Comparison of ENCODE assay signal across 18 cellular contexts in the genomic region with DNA sequence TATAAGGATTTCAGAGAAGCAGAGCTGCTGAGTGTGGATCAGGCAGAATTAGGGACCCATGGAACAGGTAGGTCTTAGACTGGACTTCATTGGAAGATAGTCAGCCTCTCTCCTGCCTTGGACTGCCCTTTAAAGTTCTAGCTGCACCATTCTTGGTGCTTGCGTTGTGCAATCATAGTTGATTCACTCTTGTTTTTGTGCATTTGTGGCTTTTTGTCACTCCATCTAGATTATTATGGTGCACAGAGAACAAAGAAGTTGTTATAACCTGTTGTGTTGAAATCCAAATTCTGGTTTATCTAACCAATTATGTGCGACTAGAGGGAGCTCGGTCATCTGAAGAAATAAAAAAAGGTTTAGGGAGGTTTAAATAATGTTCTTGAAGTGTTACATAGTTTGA. TPM values are rescaled to one million over a fixed set of nuclear protein-coding genes. Genes with fewer than 3 reads are reported as not detected.
DNase-seq lines count a peak whose midpoint lies in the region; ATAC-seq, FAIRE-seq and TF ChIP-seq lines count a peak whose summit lies in the region.
"Had no signal": no experiment of that assay in that cellular context is flagged by ENCODE, and none has a peak within 500 bp of the region (broad histone marks: within the 10 kb centered on the region; RNA-seq: fewer than 3 reads in every experiment).

No MANE protein-coding gene starts in this region.

- no peak overlapping the region for H3K23ac ChIP-seq in mesenchymal stem cell (ENCODE audit: low read length in 2 of 2)

- H3K79me2 ChIP-seq in HepG2 (ENCODE audit: insufficient read depth, low read length), result no peaks in the 10 kb centered on the region

- no peak for TF ChIP-seq RAD21 in HepG2 (CRISPR knock-in tag; IDR thresholded peaks at IDR 0.05)

- FAIRE-seq in HepG2 (lab: Jason Lieb, UNC), result no peak

- H3K27ac ChIP-seq in HepG2 (ENCODE audit: extremely low read length, insufficient read depth, low read length) (no peak overlapping the region), right lobe of liver (no peak overlapping the region), mesenchymal stem cell (ENCODE audit: low read length, poor library complexity, severe bottlenecking) (no peak overlapping the region), heart right ventricle (no peak overlapping the region)
- H3K27ac ChIP-seq in CD8-positive, alpha-beta memory T cell (ENCODE audit: low read depth, low read length), result no peak overlapping the region
- H3K27ac ChIP-seq: SJCRH30 had no signal

- TF ChIP-seq EP300 in HepG2 (IDR thresholded peaks at IDR 0.05; ENCODE audit: low read depth in 2 of 2, low read length in 2 of 2) (no peak), HepG2 (CRISPR knock-in tag; IDR thresholded peaks at IDR 0.05; ENCODE audit: borderline replicate concordance) (no peak)

- H3K9me3 Mint-ChIP-seq in CD8-positive, alpha-beta memory T cell, result no peaks in the 10 kb centered on the region
- H3K9me3 Mint-ChIP-seq: activated B cell treated with CpG ODN at 0.5 μM for 24 hours; CD8-positive, alpha-beta T cell had no signal

- no peak overlapping the region for H2BK5ac ChIP-seq in mesenchymal stem cell (ENCODE audit: low read depth, low read length, poor library complexity, severe bottlenecking)

- 99% methylated on average over 3 of the region's 3 CpGs for WGBS in HepG2 (ENCODE audit: low lambda C conversion rate)
- WGBS in right lobe of liver (ENCODE audit: insufficient coverage, low coverage, low lambda C conversion rate, missing lambda C conversion rate), result 91% methylated on average over 3 of the region's 3 CpGs
- 94% methylated on average over 3 of the region's 3 CpGs for whole genome bisulfite sequencing in mesenchymal stem cell
- 94 to 96% methylated on average over 3 of the region's 3 CpGs for WGBS in heart right ventricle, 2 donors

- POLR2A ChIA-PET in HepG2 (lab: Yijun Ruan, JAX), result no interaction called here
- POLR2A ChIA-PET in CD8-positive, alpha-beta memory T cell (lab: Charles Lee), result no interaction called here

- H3K4me1 ChIP-seq in HepG2 (ENCODE audit: insufficient read depth, low read length) (peaks cover 21% of the 10 kb centered on the region), right lobe of liver (no peaks in the 10 kb centered on the region), mesenchymal stem cell (ENCODE audit: control insufficient read depth, insufficient read depth, low read depth, low read length) (peaks cover 2% of the 10 kb centered on the region), heart right ventricle (peaks cover 0 to 7% (median 0%) of the 10 kb centered on the region in 9 donors)
- no peaks in the 10 kb centered on the region for H3K4me1 ChIP-seq in CD8-positive, alpha-beta memory T cell (ENCODE audit: insufficient read depth, low read length)
- H3K4me1 ChIP-seq: SJCRH30 had no signal

- no peak overlapping the region for H4K91ac ChIP-seq in mesenchymal stem cell (ENCODE audit: low read length)

- H4K8ac ChIP-seq in mesenchymal stem cell (ENCODE audit: low read length), result no peak overlapping the region

- no peak overlapping the region for H3K4ac ChIP-seq in mesenchymal stem cell (ENCODE audit: low read depth in 1 of 2, low read length in 2 of 2)

- CTCF ChIA-PET in HepG2 (lab: Yijun Ruan, JAX; ENCODE audit: low intra/inter-chr PET ratio, low total read pairs), result no interaction called here
- CTCF ChIA-PET in CD8-positive, alpha-beta memory T cell (lab: Charles Lee), result interaction anchor here (0.9 to 2.8 kb wide), 2 partner anchors 56 to 86 kb away, joined by 6 to 9 read pairs; no protein-coding TSS in a partner anchor

- H3K27me3 Mint-ChIP-seq in CD8-positive, alpha-beta memory T cell, result no peaks in the 10 kb centered on the region
- H3K27me3 Mint-ChIP-seq: activated B cell treated with CpG ODN at 0.5 μM for 24 hours had no signal

- H3K9ac ChIP-seq in HepG2 (ENCODE audit: insufficient read depth, low read depth, low read length) (no peak overlapping the region), mesenchymal stem cell (ENCODE audit: low read length) (no peak overlapping the region)

- no TSS peak for BruUV-seq in HepG2 (replicated peaks; lab: Mats Ljungman, UMichigan)

- H3K4me2 ChIP-seq in HepG2 (ENCODE audit: low read depth, low read length), result no peak overlapping the region
- no peak overlapping the region for H3K4me2 ChIP-seq in mesenchymal stem cell (ENCODE audit: low read length, poor library complexity, severe bottlenecking)

- peaks cover 37% of the 10 kb centered on the region for H3K79me1 ChIP-seq in mesenchymal stem cell (replicated peaks; ENCODE audit: low read length, poor library complexity, severe bottlenecking)

- H3K9me3 ChIP-seq in HepG2 (ENCODE audit: low read length) (no peaks in the 10 kb centered on the region), right lobe of liver (no peaks in the 10 kb centered on the region), mesenchymal stem cell (ENCODE audit: control insufficient read depth, low read length) (no peaks in the 10 kb centered on the region), heart right ventricle (no peaks in the 10 kb centered on the region)
- H3K9me3 ChIP-seq in CD8-positive, alpha-beta memory T cell (ENCODE audit: low read length), result no peaks in the 10 kb centered on the region
- H3K9me3 ChIP-seq: SJCRH30 had no signal

- peaks cover under 1 to 13% (median 6%) of the 10 kb centered on the region in 3 donors for H3K4me1 Mint-ChIP-seq in CD8-positive, alpha-beta memory T cell

- H2BK12ac ChIP-seq in mesenchymal stem cell (ENCODE audit: low read length in 2 of 2), result no peak overlapping the region

- no peak for ATAC-seq in HepG2
- no peak for ATAC-seq in right lobe of liver
- no peak for ATAC-seq in heart right ventricle
- ATAC-seq: CD8-positive, alpha-beta T cell; left lobe of liver had no signal

- H3K27ac Mint-ChIP-seq in CD8-positive, alpha-beta memory T cell, result peak overlapping the region in 1 of 8 donors; percentile 10
- H3K27ac Mint-ChIP-seq: activated B cell treated with CpG ODN at 0.5 μM for 24 hours had no signal

- H3K4me3 ChIP-seq in HepG2 (replicated peaks in 1 of 3; ENCODE audit: insufficient read depth in 1 of 3, low read depth in 2 of 3, low read length in 3 of 3), result no peak overlapping the region
- no peak overlapping the region for H3K4me3 ChIP-seq in right lobe of liver
- no peak overlapping the region for H3K4me3 ChIP-seq in fibroblast of pulmonary artery (replicated peaks; ENCODE audit: low read depth, low read length)
- no peak overlapping the region for H3K4me3 ChIP-seq in mesenchymal stem cell (ENCODE audit: insufficient read depth in 1 of 2, low read depth in 1 of 2, low read length in 2 of 2)
- H3K4me3 ChIP-seq in CD8-positive, alpha-beta memory T cell (ENCODE audit: low read length), result no peak overlapping the region
- H3K4me3 ChIP-seq in heart right ventricle, result no peak overlapping the region
- H3K4me3 ChIP-seq: SJCRH30 had no signal

- peaks cover 0 to 87% (median 33%) of the 10 kb centered on the region in 3 donors for H3K36me3 Mint-ChIP-seq in CD8-positive, alpha-beta memory T cell

- H4K20me1 ChIP-seq in HepG2 (ENCODE audit: insufficient read depth, low read length), result no peaks in the 10 kb centered on the region

- TF ChIP-seq CTCF in HepG2 (CRISPR knock-in tag; IDR thresholded peaks at IDR 0.05) (no peak), right lobe of liver (IDR thresholded peaks at IDR 0.05) (no peak), fibroblast of pulmonary artery (IDR thresholded peaks at IDR 0.05; ENCODE audit: low read length, missing control alignments) (no peak), heart right ventricle (IDR thresholded peaks at IDR 0.05) (no peak)

- H3K27me3 ChIP-seq in HepG2 (ENCODE audit: control insufficient read depth in 1 of 2, insufficient read depth in 2 of 2, low read length in 2 of 2), result no peaks in the 10 kb centered on the region
- no peaks in the 10 kb centered on the region for H3K27me3 ChIP-seq in right lobe of liver
- H3K27me3 ChIP-seq in mesenchymal stem cell (ENCODE audit: control insufficient read depth in 1 of 2, insufficient read depth in 1 of 2, low read length in 2 of 2), result no peaks in the 10 kb centered on the region
- H3K27me3 ChIP-seq in CD8-positive, alpha-beta memory T cell (ENCODE audit: insufficient read depth, low read length, poor library complexity, severe bottlenecking), result no peaks in the 10 kb centered on the region
- H3K27me3 ChIP-seq in heart right ventricle, result no peaks in the 10 kb centered on the region
- H3K27me3 ChIP-seq: SJCRH30 had no signal

- H3K4me3 Mint-ChIP-seq in CD8-positive, alpha-beta memory T cell, result no peak overlapping the region
- H3K4me3 Mint-ChIP-seq: activated B cell treated with CpG ODN at 0.5 μM for 24 hours; CD8-positive, alpha-beta T cell had no signal

- H2AK5ac ChIP-seq in mesenchymal stem cell (ENCODE audit: low read length, severe bottlenecking), result no peak overlapping the region

- H2BK15ac ChIP-seq in mesenchymal stem cell (ENCODE audit: low read depth, poor library complexity, severe bottlenecking), result no peak overlapping the region

- H3K14ac ChIP-seq in mesenchymal stem cell (ENCODE audit: low read length in 2 of 2), result no peak overlapping the region

- H3K36me3 ChIP-seq in HepG2 (replicated peaks in 1 of 2; ENCODE audit: control insufficient read depth in 1 of 2, insufficient read depth in 2 of 2, low read length in 2 of 2) (peaks cover 9 to 48% of the 10 kb centered on the region in 2 experiments; a peak in 4 of 5 replicates), right lobe of liver (peaks cover 6 to 34% (median 20%) of the 10 kb centered on the region in 4 donors), mesenchymal stem cell (ENCODE audit: control insufficient read depth in 1 of 2, insufficient read depth in 2 of 2, low read depth in 1 of 2, low read length in 2 of 2) (peaks cover 32 to 93% of the 10 kb centered on the region in 2 experiments), heart right ventricle (peaks cover 0 to 100% (median 25%) of the 10 kb centered on the region in 9 donors)
- H3K36me3 ChIP-seq in CD8-positive, alpha-beta memory T cell (ENCODE audit: insufficient read depth, low read length), result peaks cover 38% of the 10 kb centered on the region

- intact Hi-C loops in HepG2 (cut with micrococcal nuclease; ENCODE audit: unreplicated experiment), result loop anchor here (10.0 kb wide), 1 partner anchor 226 kb away; a partner anchor contains a TSS
- intact Hi-C loops in right lobe of liver (cut with DNase I), result no loop called here
- intact Hi-C loops in heart right ventricle (cut with DNase I), result loop anchor here in 6 of 10 donors (10.0 kb wide), 5 partner anchors 64 to 674 kb away; a partner anchor contains a TSS

- H2BK120ac ChIP-seq in mesenchymal stem cell (ENCODE audit: low read depth, low read length), result no peak overlapping the region

- in situ Hi-C loops in HepG2 (cut with HindIII; ENCODE audit: extremely low pct_ligation_motif_present, low pct_unique_long_range_greater_than_20kb), result no loop called here

- DNase-seq in HepG2 (ENCODE audit: low spot score) (no peak), right lobe of liver (no peak), RPMI7951 (ENCODE audit: low read depth) (peak; percentile 31), fibroblast of pulmonary artery (ENCODE audit: low read depth) (peak; percentile 57), mesenchymal stem cell (no peak), SHP77 treated with DMSO at 0.1 percent for 48 hours (lab: John Stamatoyannopoulos, UW) (no peak), heart right ventricle (no peak)
- DNase-seq in CD8-positive, alpha-beta memory T cell, result no peak
- DNase-seq: activated B cell treated with CpG ODN at 0.5 μM for 24 hours; CD8-positive, alpha-beta T cell; central memory CD4-positive, alpha-beta T cell; DND-41; KBM-7; NCI-H1105 treated with DMSO at 0.1 percent for 48 hours; NCI-H524 treated with DMSO at 0.1 percent for 48 hours; retina; SJCRH30 had no signal

- H2AFZ ChIP-seq in HepG2 (ENCODE audit: low read length), result no peak overlapping the region
- no peak overlapping the region for H2AFZ ChIP-seq in mesenchymal stem cell (ENCODE audit: low read depth, low read length)

- TF ChIP-seq POLR2A in HepG2 (IDR thresholded peaks at IDR 0.05; ENCODE audit: insufficient read depth in 1 of 2, low read depth in 2 of 2, low read length in 2 of 2), result no peak
- no peak for TF ChIP-seq POLR2A in right lobe of liver (IDR thresholded peaks at IDR 0.05)

- no peak overlapping the region for H3K18ac ChIP-seq in mesenchymal stem cell (ENCODE audit: low read depth in 1 of 2, low read length in 2 of 2)

RNA-seq across cellular contexts. Expression of a gene that starts 59.3 kb away (rescaled TPM):
- total RNA-seq in HepG2 (2016; rRNA removed; fragmentation: Illumina TruSeq; extraction: Trizol) (19.3 and 23.4 TPM in 2 replicates), right lobe of liver (10 to 100 TPM in 3 of 6 experiments, 1 to 10 TPM in 3; 8.2 to 16.9 (median 9.9) TPM), heart right ventricle (10 to 100 TPM; 19.4 to 32.3 (median 23.5) TPM)
- total RNA-seq in HepG2 (2016; cell fraction: cytosol; rRNA removed; fragmentation: Illumina TruSeq; extraction: Trizol; ENCODE audit: low read depth), result 6.6 and 7.7 TPM in 2 replicates
- 18.1 and 21.4 TPM in 2 replicates for total RNA-seq in HepG2 (2016; cell fraction: insoluble cytoplasmic fraction; rRNA removed; fragmentation: Illumina TruSeq; extraction: Trizol)
- total RNA-seq in HepG2 (2016; cell fraction: membrane; rRNA removed; fragmentation: Illumina TruSeq; extraction: Trizol), result 10.8 and 10.9 TPM in 2 replicates
- 20.7 and 21.9 TPM in 2 replicates for total RNA-seq in HepG2 (2016; cell fraction: nucleus; rRNA removed; fragmentation: Illumina TruSeq; extraction: Trizol)
- polyA plus RNA-seq in HepG2 (2011; rRNA removed) (4.9 and 5.4 TPM in 2 replicates), heart right ventricle (10 to 100 TPM; 12.1 to 25.5 TPM)
- polyA plus RNA-seq in HepG2 (2011; cell fraction: cytosol; rRNA removed), result 4.4 and 4.5 TPM in 2 replicates
- polyA plus RNA-seq in HepG2 (2011; cell fraction: nucleus; rRNA removed), result 9.5 and 9.6 TPM in 2 replicates
- 10.1 and 12.2 TPM in 2 replicates for polyA plus RNA-seq in HepG2 (2012)
- 1.0 and 1.1 TPM in 2 replicates for polyA plus RNA-seq in HepG2 (2016; cell fraction: cytosol; fragmentation: Illumina TruSeq; extraction: Trizol; ENCODE audit: low read depth)
- 17.4 and 18.4 TPM in 2 replicates for polyA plus RNA-seq in HepG2 (2016; cell fraction: insoluble cytoplasmic fraction; fragmentation: Illumina TruSeq; extraction: Trizol; ENCODE audit: low read depth)
- 4.8 and 4.9 TPM in 2 replicates for polyA plus RNA-seq in HepG2 (2016; cell fraction: membrane; fragmentation: Illumina TruSeq; extraction: Trizol; ENCODE audit: low read depth)
- 25.1 and 26.7 TPM in 2 replicates for polyA plus RNA-seq in HepG2 (2016; cell fraction: nucleus; fragmentation: Illumina TruSeq; extraction: Trizol; ENCODE audit: insufficient read depth, low read depth)
- 18.0 and 27.0 TPM in 2 replicates for polyA minus RNA-seq in HepG2 (2011; rRNA and poly(A)+ RNA removed; ENCODE audit: low replicate concordance)
- 7.4 and 7.7 TPM in 2 replicates for polyA minus RNA-seq in HepG2 (2011; cell fraction: cytosol; rRNA and poly(A)+ RNA removed)
- 18.4 and 20.6 TPM in 2 replicates for polyA minus RNA-seq in HepG2 (2011; cell fraction: nucleus; rRNA and poly(A)+ RNA removed)
- total RNA-seq in RPMI7951 (2014; rRNA removed; shearing (Covaris generic)), result 13.7 and 16.5 TPM in 2 replicates
- 10.8 TPM for polyA plus RNA-seq in mesenchymal stem cell (2013, experiment 1 of 2)
- polyA plus RNA-seq in mesenchymal stem cell (2013, experiment 2 of 2), result 10.8 TPM
- total RNA-seq in CD8-positive, alpha-beta memory T cell, result 10 to 100 TPM; 28.4 to 29.1 TPM
- 43.7 TPM for polyA plus RNA-seq in CD8-positive, alpha-beta memory T cell

Comparison
In these comparisons a context has a peak if more than half of its experiments do, and no peak if none do; other contexts are left out.
1. intact Hi-C loops: an anchor here in HepG2 (10.0 kb wide) and heart right ventricle (10.0 kb wide); none called in right lobe of liver.
2. DNase-seq: peak in RPMI7951 (single experiment) and fibroblast of pulmonary artery (single experiment); none in HepG2 (single experiment), right lobe of liver (0 of 3), mesenchymal stem cell (single experiment), CD8-positive, alpha-beta memory T cell (0 of 5), SHP77 treated with DMSO at 0.1 percent for 48 hours (single experiment) and heart right ventricle (0 of 2).